In genomic region chr19:40006273-40006691, GRCh38 we compare ENCODE assay signal across 14 cellular contexts. TPM values are rescaled to one million over a fixed set of nuclear protein-coding genes. Genes with fewer than 3 reads are reported as not detected.
DNase-seq lines count a peak whose midpoint lies in the region; ATAC-seq and TF ChIP-seq lines count a peak whose summit lies in the region.
"Had no signal": no experiment of that assay in that cellular context is flagged by ENCODE, and none has a peak within 500 bp of the region (broad histone marks: within the 10 kb centered on the region; RNA-seq: fewer than 3 reads in every experiment).

No MANE protein-coding gene starts in this region.

- peak overlapping the region; percentile 10 for H3K9ac ChIP-seq in skeletal muscle satellite cell (ENCODE audit: low read depth, low read length)

- no peak overlapping the region for H3K4me2 ChIP-seq in skeletal muscle satellite cell (ENCODE audit: low read length)

- 51 to 65% (median 55%) methylated on average over 1 of the region's 1 CpG for WGBS in heart left ventricle, 4 donors

- H3K27me3 ChIP-seq in heart left ventricle (no peaks in the 10 kb centered on the region), skeletal muscle satellite cell (ENCODE audit: control insufficient read depth, insufficient read depth, low read length) (no peaks in the 10 kb centered on the region)

- peaks cover 0 to 21% (median 6%) of the 10 kb centered on the region in 12 donors for H3K9me3 ChIP-seq in heart left ventricle
- H3K9me3 ChIP-seq in skeletal muscle satellite cell (replicated peaks; ENCODE audit: low read length), result no peaks in the 10 kb centered on the region

- no peak for TF ChIP-seq POLR2A in heart left ventricle (IDR thresholded peaks at IDR 0.05)

- H3K4me3 ChIP-seq in heart left ventricle (no peak overlapping the region), fibroblast of mammary gland (ENCODE audit: control insufficient read depth, low read depth, low read length) (no peak overlapping the region), skeletal muscle satellite cell (ENCODE audit: low read length) (no peak overlapping the region)

- peaks cover 0 to 17% (median 8%) of the 10 kb centered on the region in 12 donors for H3K4me1 ChIP-seq in heart left ventricle
- H3K4me1 ChIP-seq in skeletal muscle satellite cell (ENCODE audit: control insufficient read depth, insufficient read depth, low read length), result peaks cover 11% of the 10 kb centered on the region

- intact Hi-C loops in heart left ventricle (cut with DNase I) (loop anchor here in 2 of 10 donors (10.0 kb wide), 1 partner anchor 49 kb away; the partner anchor contains the start of gene ZNF780B (in 2 of the 2)), cardiac septum (cut with DNase I) (no loop called here)

- H3K36me3 ChIP-seq in heart left ventricle, result peaks cover 5 to 56% (median 45%) of the 10 kb centered on the region in 9 donors
- H3K36me3 ChIP-seq in skeletal muscle satellite cell (ENCODE audit: insufficient read depth, low read length), result peaks cover 22% of the 10 kb centered on the region

- H3K27ac ChIP-seq in heart left ventricle, result peak overlapping the region in 11 of 12 donors; percentile 15 to 82 (median 53)

- ATAC-seq in heart left ventricle (peak in 3 of 4 donors; percentile 34 to 70 (median 61)), GM19328 (IDR thresholded peaks at IDR 0.05; ENCODE audit: unreplicated experiment) (no peak)
- ATAC-seq: stimulated activated naive B cell treated with anti-CD40 and anti-IgM and Interleukin-4, amounts not matched to agents 10 μg/mL and 1 μg/mL and 100 μg/mL, for 72 hours had no signal

- no peak for TF ChIP-seq CTCF in heart left ventricle (IDR thresholded peaks at IDR 0.05)
- no peak for TF ChIP-seq CTCF in fibroblast of mammary gland (conservative IDR thresholded peaks at IDR 0.05; ENCODE audit: control insufficient read depth, insufficient read depth, low read depth, low read length)

- DNase-seq in heart left ventricle, result no peak
- DNase-seq in cardiac septum (ENCODE audit: low spot score), result no peak
- DNase-seq in T1000 (lab: John Stamatoyannopoulos, UW), result peak; percentile 30
- peak; percentile 94 for DNase-seq in fibroblast of mammary gland (ENCODE audit: low read depth)
- no peak for DNase-seq in Ammon's horn (ENCODE audit: low spot score)
- no peak for DNase-seq in RPMI8226
- DNase-seq: activated CD8-positive, alpha-beta memory T cell treated with anti-CD3 and anti-CD28 coated beads, Interleukin-2, amount 50 U/mL, for 48 hours; amniotic stem cell; GDM1; kidney; NCI-H187; stimulated activated naive B cell treated with anti-CD40 and anti-IgM and Interleukin-4, amounts not matched to agents 10 μg/mL and 1 μg/mL and 100 μg/mL, for 72 hours had no signal

RNA-seq across cellular contexts. Expression of gene ZNF546, which starts 9.4 kb away (rescaled TPM):
- total RNA-seq in heart left ventricle, result 10 to 100 TPM in 3 of 9 donors, 1 to 10 TPM in 6; 4.2 to 14.4 (median 9.2) TPM
- 1 to 10 TPM; 1.4 to 4.5 TPM for polyA plus RNA-seq in heart left ventricle
- 10.1 TPM for total RNA-seq in cardiac septum
- 2.0 and 3.0 TPM in 2 replicates for total RNA-seq in skeletal muscle satellite cell (2012; rRNA removed)

RNA-seq across cellular contexts. Expression of gene PSMC4, which starts 35.3 kb away (rescaled TPM):
- 100 to 1,000 TPM in 1 of 9 donors, 10 to 100 TPM in 8; 58.5 to 112 (median 78.6) TPM for total RNA-seq in heart left ventricle
- polyA plus RNA-seq in heart left ventricle, result 100 to 1,000 TPM in 1 of 2 donors, 10 to 100 TPM in 1; 65.9 to 120 TPM
- total RNA-seq in cardiac septum, result 70.2 TPM
- 164 and 220 TPM in 2 replicates for total RNA-seq in skeletal muscle satellite cell (2012; rRNA removed)

RNA-seq across cellular contexts. Expression of gene ZNF780B, which starts 49.7 kb away (rescaled TPM):
- 10 to 100 TPM in 7 of 9 donors, 1 to 10 TPM in 2; 6.4 to 35.2 (median 19.7) TPM for total RNA-seq in heart left ventricle
- polyA plus RNA-seq in heart left ventricle, result 10 to 100 TPM in 1 of 2 donors, 1 to 10 TPM in 1; 4.7 to 11.0 TPM
- total RNA-seq in cardiac septum, result 23.9 TPM
- 18.3 and 22.3 TPM in 2 replicates for total RNA-seq in skeletal muscle satellite cell (2012; rRNA removed)

Comparison
In these comparisons a context has a peak if more than half of its experiments do, and no peak if none do; other contexts are left out.
1. DNase-seq: peak in T1000 (single experiment) and fibroblast of mammary gland (single experiment); none in heart left ventricle (0 of 5), cardiac septum (single experiment), Ammon's horn (single experiment) and RPMI8226 (single experiment).